Comparison of ENCODE assay signal across 16 cellular contexts in the genomic region with DNA sequence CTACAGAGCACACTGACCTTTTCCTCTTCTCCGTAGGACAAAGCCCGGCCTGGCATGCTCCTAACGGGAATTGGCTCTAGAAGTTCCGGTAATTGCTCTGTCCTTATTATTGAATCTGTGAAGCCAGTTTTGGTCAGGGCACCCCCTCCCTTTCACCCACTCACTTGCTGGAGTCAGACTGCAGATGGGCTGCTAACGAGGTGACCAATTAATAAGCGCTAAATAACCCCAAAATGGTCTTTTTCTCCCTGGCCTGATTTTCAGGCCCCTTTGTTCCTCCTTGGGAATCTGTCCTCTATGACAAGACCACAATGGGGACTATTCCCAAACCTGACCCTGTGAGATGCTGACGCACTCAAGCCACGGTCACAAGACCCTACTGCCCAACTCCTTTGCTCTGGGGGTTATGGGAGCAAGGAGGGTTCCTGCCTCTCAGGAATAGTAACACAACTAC.
DNase-seq lines count a peak whose midpoint lies in the region; ATAC-seq and TF ChIP-seq lines count a peak whose summit lies in the region.
"Had no signal": no experiment of that assay in that cellular context is flagged by ENCODE, and none has a peak within 500 bp of the region (broad histone marks: within the 10 kb centered on the region; RNA-seq: fewer than 3 reads in every experiment).

No MANE protein-coding gene starts in this region.

- no peaks in the 10 kb centered on the region for H4K20me1 ChIP-seq in neural progenitor cell (ENCODE audit: low read depth)

- peaks cover under 1% of the 10 kb centered on the region for H3K27me3 ChIP-seq in neural progenitor cell

- H3K27ac ChIP-seq in caudate nucleus (ENCODE audit: low read depth, low read length) (peak overlapping the region; percentile 79), neural progenitor cell (no peak overlapping the region)
- H3K27ac ChIP-seq: PC-9 had no signal

- H3K4me1 Mint-ChIP-seq in neural progenitor cell = peaks cover 22% of the 10 kb centered on the region
- H3K4me1 Mint-ChIP-seq in type B pancreatic cell (ENCODE audit: unreplicated experiment) = peaks cover 8% of the 10 kb centered on the region

- no peak overlapping the region for H3K4me3 Mint-ChIP-seq in neural progenitor cell
- no peak overlapping the region for H3K4me3 Mint-ChIP-seq in type B pancreatic cell

- no peak overlapping the region for H3K4me3 ChIP-seq in neural progenitor cell
- H3K4me3 ChIP-seq: PC-9 had no signal

- ATAC-seq in HG02885 (IDR thresholded peaks at IDR 0.05; ENCODE audit: poor library complexity, unreplicated experiment) = no peak

- DNase-seq in caudate nucleus (lab: John Stamatoyannopoulos, UW) (peak in 38 of 61 donors; percentile 15 to 89 (median 50)), head of caudate nucleus (peak in 30 of 42 donors; percentile 11 to 77 (median 46)), neural progenitor cell (ENCODE audit: low spot score) (peak; percentile 31), type B pancreatic cell (ENCODE audit: extremely low spot score, unreplicated experiment) (no peak), activated T-cell treated with anti-CD3 and anti-CD28 coated beads for 4 hours (no peak)
- DNase-seq in stimulated activated CD8-positive, alpha-beta memory T cell treated with anti-CD3 and anti-CD28 coated beads, Interleukin-4, amount 100 ng/mL, for 48 hours = no peak
- DNase-seq: ACHN, AML-193, COR-L47, GOT3, NCI-H1417, NCI-H187 treated with DMSO at 0.1 percent for 48 hours, NCI-H2171, NCI-H774, PC-9 had no signal

- H3K9me3 Mint-ChIP-seq in neural progenitor cell = peaks cover 18% of the 10 kb centered on the region
- H3K9me3 Mint-ChIP-seq in type B pancreatic cell = no peaks in the 10 kb centered on the region

- no peak overlapping the region for H2AFZ ChIP-seq in neural progenitor cell (replicated peaks)
- H2AFZ ChIP-seq: PC-9 had no signal

- intact Hi-C loops in head of caudate nucleus (cut with DNase I) = no loop called here

- no peaks in the 10 kb centered on the region for H3K9me3 ChIP-seq in neural progenitor cell (ENCODE audit: low read depth)

- H3F3A ChIP-seq in neural progenitor cell (ENCODE audit: low read depth) = peaks cover 3% of the 10 kb centered on the region

- H3K4me2 ChIP-seq in neural progenitor cell = no peak overlapping the region
- H3K4me2 ChIP-seq: PC-9 had no signal

- H3K9ac ChIP-seq in neural progenitor cell = no peak overlapping the region

- peaks cover 12% of the 10 kb centered on the region for H3K4me1 ChIP-seq in neural progenitor cell

- TF ChIP-seq CTCF in neural progenitor cell (IDR thresholded peaks at IDR 0.05) = no peak
- TF ChIP-seq CTCF in type B pancreatic cell (conservative IDR thresholded peaks at IDR 0.05) = no peak

- no peaks in the 10 kb centered on the region for H3K79me2 ChIP-seq in neural progenitor cell (ENCODE audit: low read depth)

- H3K36me3 ChIP-seq in neural progenitor cell = no peaks in the 10 kb centered on the region

- H3K36me3 Mint-ChIP-seq in neural progenitor cell (no peaks in the 10 kb centered on the region), type B pancreatic cell (no peaks in the 10 kb centered on the region)

- peaks cover 4% of the 10 kb centered on the region for H3K27me3 Mint-ChIP-seq in neural progenitor cell (ENCODE audit: insufficient read depth, low read depth)
- H3K27me3 Mint-ChIP-seq in type B pancreatic cell = peaks cover 9% of the 10 kb centered on the region

- H3K27ac Mint-ChIP-seq in neural progenitor cell (no peak overlapping the region), type B pancreatic cell (no peak overlapping the region)

Comparison
In these comparisons a context has a peak if more than half of its experiments do, and no peak if none do; other contexts are left out.
1. DNase-seq: peak in caudate nucleus (38 of 61), head of caudate nucleus (30 of 42) and neural progenitor cell (single experiment); none in type B pancreatic cell (single experiment), activated T-cell treated with anti-CD3 and anti-CD28 coated beads for 4 hours (single experiment) and stimulated activated CD8-positive, alpha-beta memory T cell treated with anti-CD3 and anti-CD28 coated beads, Interleukin-4, amount 100 ng/mL, for 48 hours (single experiment).